In the genomic region with DNA sequence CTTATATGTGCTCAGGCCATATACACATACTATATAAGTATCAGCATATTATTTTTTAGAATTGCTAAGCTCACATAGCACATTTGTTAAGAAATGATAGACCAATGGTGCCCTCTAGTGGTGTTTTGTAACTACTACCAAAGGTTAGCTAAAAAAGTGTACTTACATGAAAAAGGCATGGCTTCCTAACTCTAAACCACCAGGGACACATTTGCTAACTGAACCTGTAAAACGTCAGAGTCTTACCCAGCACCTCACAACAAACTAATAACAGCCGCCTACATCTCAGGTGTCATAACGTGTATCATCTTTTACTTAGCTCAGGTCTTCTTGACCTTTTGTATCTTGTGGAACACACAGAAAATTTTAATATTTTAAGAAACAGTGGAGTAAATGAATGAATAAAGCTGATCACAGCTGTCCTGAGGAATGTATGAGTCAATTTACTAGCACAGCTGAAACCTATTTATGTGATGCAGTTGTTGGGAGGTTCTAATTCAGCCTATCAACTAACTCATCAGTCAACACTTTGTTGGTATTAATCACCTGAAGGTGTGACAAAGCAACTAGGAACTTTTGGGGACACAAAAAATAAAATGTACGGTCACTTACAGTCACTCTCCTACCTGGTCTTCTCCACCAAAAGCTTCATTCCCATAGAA, we compare ENCODE assay signal across 8 cellular contexts.
A peak's percentile ranks its signal among the peaks of the same experiment; 100 is the strongest.
DNase-seq lines count a peak whose midpoint lies in the region; ATAC-seq and TF ChIP-seq lines count a peak whose summit lies in the region.

No MANE protein-coding gene starts in this region.

- ATAC-seq in CD4-positive, CD25-positive, alpha-beta regulatory T cell (ENCODE audit: low read depth in 2 of 2) = peak in 1 of 2 donors; percentile 31
- ATAC-seq in GM18858 (IDR thresholded peaks at IDR 0.05; ENCODE audit: unreplicated experiment) (peak; percentile 93), HG02973 (IDR thresholded peaks at IDR 0.05; ENCODE audit: unreplicated experiment) (peak; percentile 95)

- H3K9me2 ChIP-seq in SK-N-SH = no peaks in the 10 kb centered on the region

- H3K4me3 Mint-ChIP-seq in CD4-positive, CD25-positive, alpha-beta regulatory T cell = no peak overlapping the region

- H3K27me3 ChIP-seq in CD4-positive, CD25-positive, alpha-beta regulatory T cell (ENCODE audit: control insufficient read depth, insufficient read depth, low read length) = no peaks in the 10 kb centered on the region
- H3K27me3 ChIP-seq in SK-N-SH (ENCODE audit: insufficient read depth) (peaks cover 11% of the 10 kb centered on the region), esophagus muscularis mucosa (no peaks in the 10 kb centered on the region), osteoblast (ENCODE audit: insufficient read depth, low read length) (no peaks in the 10 kb centered on the region), MG63 (no peaks in the 10 kb centered on the region; the same call in 1 of the 2 replicates)

- H3K27ac Mint-ChIP-seq in CD4-positive, CD25-positive, alpha-beta regulatory T cell = no peak overlapping the region

- TF ChIP-seq POLR2A in esophagus muscularis mucosa (IDR thresholded peaks at IDR 0.05; ENCODE audit: low read depth) = no peak

- no peak overlapping the region for H3K4me3 ChIP-seq in CD4-positive, CD25-positive, alpha-beta regulatory T cell (ENCODE audit: low read depth, low read length)
- H3K4me3 ChIP-seq in SK-N-SH (ENCODE audit: low read depth in 2 of 2, low read length in 1 of 2) = no peak overlapping the region; a peak in 1 of 4 replicates
- H3K4me3 ChIP-seq in esophagus muscularis mucosa = no peak overlapping the region
- no peak overlapping the region for H3K4me3 ChIP-seq in osteoblast (ENCODE audit: insufficient read depth, low read length)
- H3K4me3 ChIP-seq in MG63 = no peak overlapping the region

- no peak overlapping the region for H3K4me2 ChIP-seq in SK-N-SH
- H3K4me2 ChIP-seq in osteoblast (ENCODE audit: insufficient read depth, low read length) = no peak overlapping the region

- H3K79me2 ChIP-seq in SK-N-SH (ENCODE audit: insufficient read depth) (no peaks in the 10 kb centered on the region), osteoblast (ENCODE audit: insufficient read depth, low read length) (no peaks in the 10 kb centered on the region)

- H3K9me3 ChIP-seq in CD4-positive, CD25-positive, alpha-beta regulatory T cell (ENCODE audit: control insufficient read depth in 2 of 2, low read length in 2 of 2) = no peaks in the 10 kb centered on the region
- H3K9me3 ChIP-seq in SK-N-SH = no peaks in the 10 kb centered on the region
- H3K9me3 ChIP-seq in esophagus muscularis mucosa = no peaks in the 10 kb centered on the region
- H3K9me3 ChIP-seq in osteoblast (ENCODE audit: low read depth, low read length) = no peaks in the 10 kb centered on the region
- H3K9me3 ChIP-seq in MG63 = no peaks in the 10 kb centered on the region

- H3K4me1 Mint-ChIP-seq in CD4-positive, CD25-positive, alpha-beta regulatory T cell = no peaks in the 10 kb centered on the region

- peaks cover 0 to 2% (median 0%) of the 10 kb centered on the region in 7 donors for H3K9me3 Mint-ChIP-seq in CD4-positive, CD25-positive, alpha-beta regulatory T cell

- no peaks in the 10 kb centered on the region for H3F3A ChIP-seq in SK-N-SH (replicated peaks; ENCODE audit: insufficient read depth)

- no peak overlapping the region for H3K27ac ChIP-seq in CD4-positive, CD25-positive, alpha-beta regulatory T cell (ENCODE audit: insufficient read depth, low read length, poor library complexity, severe bottlenecking)
- no peak overlapping the region for H3K27ac ChIP-seq in SK-N-SH (ENCODE audit: low read depth in 2 of 2, low read length in 1 of 2)
- H3K27ac ChIP-seq in esophagus muscularis mucosa (replicated peaks in 1 of 4) = no peak overlapping the region
- H3K27ac ChIP-seq in osteoblast (ENCODE audit: low read depth, low read length) = no peak overlapping the region

- H3K4me1 ChIP-seq in CD4-positive, CD25-positive, alpha-beta regulatory T cell (ENCODE audit: control insufficient read depth, insufficient read depth, low read length, poor library complexity, severe bottlenecking) = no peaks in the 10 kb centered on the region
- H3K4me1 ChIP-seq in SK-N-SH (ENCODE audit: control insufficient read depth in 1 of 2, insufficient read depth in 2 of 2, low read depth in 1 of 2, low read length in 1 of 2) (peaks cover 0 to 5% of the 10 kb centered on the region in 2 experiments; a peak in 2 of 4 replicates), esophagus muscularis mucosa (peaks cover 0 to 7% (median 0%) of the 10 kb centered on the region in 4 donors), osteoblast (ENCODE audit: insufficient read depth, low read length) (no peaks in the 10 kb centered on the region)

- TF ChIP-seq EP300 in SK-N-SH (IDR thresholded peaks at IDR 0.05; ENCODE audit: borderline replicate concordance in 1 of 2, low read depth in 1 of 2, low read length in 1 of 2) = no peak
- TF ChIP-seq EP300 in esophagus muscularis mucosa (IDR thresholded peaks at IDR 0.05) = no peak

- WGBS in SK-N-SH (ENCODE audit: low lambda C conversion rate) = 22% methylated on average over 4 of the region's 4 CpGs
- WGBS in esophagus muscularis mucosa = 20% methylated on average over 4 of the region's 4 CpGs

- H3K27me3 Mint-ChIP-seq in CD4-positive, CD25-positive, alpha-beta regulatory T cell = peaks cover 12% of the 10 kb centered on the region

- H3K36me3 Mint-ChIP-seq in CD4-positive, CD25-positive, alpha-beta regulatory T cell = no peaks in the 10 kb centered on the region

- H3K9ac ChIP-seq in SK-N-SH = no peak overlapping the region

- TF ChIP-seq RAD21 in SK-N-SH (IDR thresholded peaks at IDR 0.05; ENCODE audit: low read length) = peak; percentile 85

- POLR2A ChIA-PET in SK-N-SH (lab: Yijun Ruan, JAX) = no interaction called here

- DNase-seq in CD4-positive, CD25-positive, alpha-beta regulatory T cell = peak in 2 of 3 donors; percentile 55 to 80
- peak; percentile 74 for DNase-seq in NCI-H146 (lab: John Stamatoyannopoulos, UW)
- peak; percentile 38 for DNase-seq in SK-N-SH
- DNase-seq in esophagus muscularis mucosa (ENCODE audit: extremely low spot score) = no peak
- DNase-seq in osteoblast (ENCODE audit: insufficient read length, low spot score, missing footprints) = peak; percentile 47
- no peak for DNase-seq in MG63

- H2AFZ ChIP-seq in SK-N-SH (ENCODE audit: low read depth) = no peak overlapping the region
- no peak overlapping the region for H2AFZ ChIP-seq in osteoblast (ENCODE audit: low read length)

- CTCF ChIA-PET in SK-N-SH (lab: Yijun Ruan, JAX) = interaction anchor here (0.6 to 5.6 kb wide), 39 partner anchors 10 to 1016 kb away, joined by 3 to 80 read pairs (median 3); no protein-coding TSS in a partner anchor

- intact Hi-C loops in esophagus muscularis mucosa (cut with DNase I) = loop anchor here (5.0 kb wide), 2 partner anchors 600 to 710 kb away; no protein-coding TSS in a partner anchor

- H3K36me3 ChIP-seq in CD4-positive, CD25-positive, alpha-beta regulatory T cell (ENCODE audit: control insufficient read depth, insufficient read depth, low read length) = no peaks in the 10 kb centered on the region
- H3K36me3 ChIP-seq in SK-N-SH (replicated peaks in 1 of 2; ENCODE audit: control insufficient read depth in 1 of 2, insufficient read depth in 2 of 2, low read length in 1 of 2) (no peaks in the 10 kb centered on the region), esophagus muscularis mucosa (no peaks in the 10 kb centered on the region), osteoblast (ENCODE audit: insufficient read depth, low read length) (no peaks in the 10 kb centered on the region), MG63 (no peaks in the 10 kb centered on the region)

- H4K20me1 ChIP-seq in SK-N-SH (ENCODE audit: insufficient read depth) = no peaks in the 10 kb centered on the region
- H4K20me1 ChIP-seq in osteoblast (ENCODE audit: insufficient read depth, low read length) = no peaks in the 10 kb centered on the region

- TF ChIP-seq CTCF in SK-N-SH (IDR thresholded peaks at IDR 0.05) = peak; percentile 82
- peak; percentile 55 to 75 (median 72) for TF ChIP-seq CTCF in esophagus muscularis mucosa (IDR thresholded peaks at IDR 0.05)
- TF ChIP-seq CTCF in osteoblast (IDR thresholded peaks at IDR 0.05; ENCODE audit: extremely low read depth, low read depth, low read length) = peak; percentile 65

TF ChIP-seq in SK-N-SH, 30 proteins besides CTCF, POLR2A, EP300 and RAD21:
- peak; percentile 64 for TF ChIP-seq SMC3 (IDR thresholded peaks at IDR 0.05; ENCODE audit: low read depth, low read length)
- TF ChIP-seq TCF12 (IDR thresholded peaks at IDR 0.05) = no peak
TF ChIP-seq in SK-N-SH: peak in this region for 1.

Comparison
In these comparisons a context has a peak if more than half of its experiments do, and no peak if none do; other contexts are left out.
1. DNase-seq: peak in CD4-positive, CD25-positive, alpha-beta regulatory T cell (2 of 3), NCI-H146 (single experiment), SK-N-SH (single experiment) and osteoblast (single experiment); none in esophagus muscularis mucosa (single experiment) and MG63 (single experiment).
2. Peak in every context shown above with its lines, with median percentiles within 50 percentile points of each other: CTCF ChIP-seq.